In the genomic region with DNA sequence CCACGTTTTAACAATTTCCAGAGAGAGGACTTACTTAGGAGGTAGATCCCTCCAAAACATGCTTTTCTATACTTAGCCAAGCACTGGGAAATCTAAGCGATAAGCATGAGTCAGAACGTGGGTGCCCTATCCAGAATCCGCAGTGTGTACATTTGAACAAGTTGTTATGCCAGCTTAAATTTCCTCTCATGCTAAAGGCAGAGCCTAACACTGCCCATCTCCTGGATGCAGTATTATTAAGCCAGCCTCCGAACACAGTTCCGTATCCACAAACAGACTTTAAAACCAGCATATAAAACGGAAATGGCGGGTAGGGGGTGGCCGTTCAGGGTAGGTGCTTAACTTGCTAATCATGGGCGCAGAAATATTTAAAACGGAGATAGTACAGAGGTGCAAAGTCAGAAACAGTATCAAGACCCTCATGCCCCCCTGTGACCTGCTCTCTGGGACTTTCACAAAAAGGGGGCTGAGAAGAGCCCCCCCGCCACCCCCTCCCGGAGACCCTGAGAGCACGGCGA, we compare ENCODE assay signal across 7 cellular contexts. TPM values are rescaled to one million over a fixed set of nuclear protein-coding genes. Genes with fewer than 3 reads are reported as not detected.
DNase-seq lines count a peak whose midpoint lies in the region; ATAC-seq and TF ChIP-seq lines count a peak whose summit lies in the region.
"Had no signal": no experiment of that assay in that cellular context is flagged by ENCODE, and none has a peak within 500 bp of the region (broad histone marks: within the 10 kb centered on the region; RNA-seq: fewer than 3 reads in every experiment).

No MANE protein-coding gene starts in this region.

- TF ChIP-seq CTCF in RWPE2 (IDR thresholded peaks at IDR 0.05; ENCODE audit: poor library complexity, severe bottlenecking) (no peak), spleen (IDR thresholded peaks at IDR 0.05 in 8 of 11, conservative IDR thresholded peaks at IDR 0.05 in 3 of 11) (no peak)

- H3K27ac ChIP-seq in RWPE2 (ENCODE audit: poor library complexity, severe bottlenecking): no peak overlapping the region
- peak overlapping the region; percentile 0 to 84 (median 77) for H3K27ac ChIP-seq in spleen

- H3K36me3 ChIP-seq in RWPE2 (ENCODE audit: low read depth) (no peaks in the 10 kb centered on the region), spleen (no peaks in the 10 kb centered on the region)

- H3K4me1 ChIP-seq in RWPE2 (ENCODE audit: insufficient read depth, poor library complexity, severe bottlenecking) (no peaks in the 10 kb centered on the region), spleen (peaks cover 6 to 38% (median 27%) of the 10 kb centered on the region in 6 donors)

- H3K27me3 ChIP-seq in RWPE2 (ENCODE audit: insufficient read depth, poor library complexity, severe bottlenecking): no peaks in the 10 kb centered on the region
- H3K27me3 ChIP-seq in spleen (replicated peaks in 1 of 7): no peaks in the 10 kb centered on the region

- H3K4me3 ChIP-seq in RWPE2 (ENCODE audit: severe bottlenecking) (peak overlapping the region; percentile 30), spleen (peak overlapping the region; percentile 49 to 86 (median 64))

- DNase-seq in RWPE2 (ENCODE audit: low spot score): no peak
- peak; percentile 8 for DNase-seq in glomerular visceral epithelial cell (ENCODE audit: extremely low spot score)
- no peak for DNase-seq in spleen
- DNase-seq in activated effector memory CD4-positive, alpha-beta T cell treated with Interleukin-2 at 50 U/mL for 16 hours: no peak

- ATAC-seq in HG02678 (IDR thresholded peaks at IDR 0.05; ENCODE audit: unreplicated experiment): peak; percentile 1
- peak; percentile 65 for ATAC-seq in RWPE2 (ENCODE audit: low read depth)
- no peak for ATAC-seq in HG03135 (IDR thresholded peaks at IDR 0.05; ENCODE audit: unreplicated experiment)

- WGBS in spleen, 5 donors: 6 to 28% (median 8%) methylated on average over 11 to 15 of the region's 15 CpGs

- TF ChIP-seq POLR2A in spleen (IDR thresholded peaks at IDR 0.05): no peak

- peaks cover 3% of the 10 kb centered on the region for H3K9me3 ChIP-seq in RWPE2 (ENCODE audit: severe bottlenecking)
- H3K9me3 ChIP-seq in spleen: peaks cover 0 to 15% (median 11%) of the 10 kb centered on the region in 8 donors

- intact Hi-C loops in spleen (cut with DNase I; ENCODE audit: low total_unique reads): no loop called here

RNA-seq across cellular contexts. Expression of a gene that starts 1.0 kb away (rescaled TPM):
- under 1 TPM in 2 of 7 donors, not detected in 5; 0.19 to 0.27 TPM for total RNA-seq in spleen
- polyA plus RNA-seq in spleen: under 1 TPM in 1 of 3 donors, not detected in 2; 0.06 TPM
- total RNA-seq: lung microvascular endothelial cell had no signal

RNA-seq across cellular contexts. Expression of a gene that starts 1.0 kb away (rescaled TPM):
- total RNA-seq in spleen: 1 to 10 TPM; 1.2 to 8.9 (median 5.1) TPM
- 1 to 10 TPM; 1.9 to 4.6 (median 2.7) TPM for polyA plus RNA-seq in spleen

RNA-seq across cellular contexts. Expression of a gene that starts 38.5 kb away (rescaled TPM):
- 10 to 100 TPM; 14.6 to 21.8 (median 16.2) TPM for total RNA-seq in spleen
- polyA plus RNA-seq in spleen: 10 to 100 TPM in 2 of 3 donors, 1 to 10 TPM in 1; 8.3 to 11.0 (median 10.1) TPM

RNA-seq across cellular contexts. Expression of a gene that starts 42.3 kb away (rescaled TPM):
- total RNA-seq in spleen: 1 to 10 TPM in 1 of 7 donors, under 1 TPM in 6; 0.29 to 1.5 (median 0.70) TPM
- under 1 TPM; 0.30 to 0.58 (median 0.32) TPM for polyA plus RNA-seq in spleen

RNA-seq across cellular contexts. Expression of a gene that starts 46.8 kb away (rescaled TPM):
- total RNA-seq in spleen: 100 to 1,000 TPM in 1 of 7 donors, 10 to 100 TPM in 2, 1 to 10 TPM in 4; 1.5 to 105 (median 8.2) TPM
- under 1 TPM in 1 of 3 donors, not detected in 2; 0.39 TPM for polyA plus RNA-seq in spleen
